ENCODE assay signal across 1 cellular context in genomic region chr2:211745295-211746097, GRCh38.
TF ChIP-seq lines count a peak whose summit lies in the region.

No MANE protein-coding gene starts in this region.

TF ChIP-seq in SK-N-SH treated with all-trans-retinoic acid at 6 μM for 48 hours, 23 proteins besides CTCF, POLR2A, EP300 and RAD21 (continued from another document):
- TF ChIP-seq BACH2 (CRISPR knock-in tag; IDR thresholded peaks at IDR 0.05; ENCODE audit: borderline replicate concordance) (no peak), ZFP3 (CRISPR knock-in tag; IDR thresholded peaks at IDR 0.05) (no peak), ZC3H10 (CRISPR knock-in tag; IDR thresholded peaks at IDR 0.05) (no peak), TSHZ2 (CRISPR knock-in tag; IDR thresholded peaks at IDR 0.05) (no peak), GLIS3 (CRISPR knock-in tag; IDR thresholded peaks at IDR 0.05) (no peak), PPARA (CRISPR knock-in tag; IDR thresholded peaks at IDR 0.05; ENCODE audit: borderline replicate concordance) (no peak)
